In the genomic region with DNA sequence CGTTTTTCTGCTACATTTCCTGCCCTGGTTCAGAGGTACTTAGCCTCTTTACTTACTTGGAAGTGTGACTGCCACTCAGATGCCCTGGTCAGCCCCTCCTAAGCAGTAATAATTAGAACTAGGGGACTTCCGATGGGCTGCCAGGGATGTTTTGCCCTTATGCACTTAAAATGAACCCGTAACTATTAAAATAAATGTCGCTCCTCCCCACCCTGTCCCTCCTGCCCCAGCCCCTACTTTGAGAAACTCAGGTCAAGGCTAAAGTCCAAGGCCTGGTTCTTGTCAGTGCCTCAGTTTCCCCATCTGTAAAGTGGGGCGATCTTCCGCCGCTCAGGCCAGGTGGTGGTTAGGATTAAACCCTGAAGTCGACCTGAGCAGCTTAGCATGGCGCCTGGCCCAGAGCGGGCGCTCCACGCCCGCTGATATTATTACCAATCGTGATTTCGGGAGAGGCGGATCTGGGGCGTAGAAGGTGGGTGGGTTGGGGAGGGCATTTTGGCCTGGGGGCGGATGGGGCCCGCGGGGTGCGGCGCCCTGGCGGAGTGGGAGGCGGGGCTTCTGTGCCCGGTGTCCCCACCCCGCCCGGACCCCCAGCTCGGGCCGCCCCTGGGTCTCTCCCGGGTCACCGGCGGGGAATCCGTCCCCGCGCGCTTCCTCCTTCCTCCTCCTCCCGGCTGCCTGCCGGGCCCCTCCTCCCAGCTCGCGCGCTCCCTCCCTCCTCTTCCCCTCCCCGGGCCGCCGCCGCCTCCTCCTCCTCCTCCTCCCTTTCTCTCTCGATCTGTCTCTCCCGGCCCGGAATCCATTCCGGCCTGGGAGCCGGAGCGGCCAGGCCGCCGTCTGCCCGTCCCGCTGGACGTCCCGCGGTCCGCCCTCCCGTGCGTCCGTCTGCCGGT, we compare ENCODE assay signal across 8 cellular contexts. TPM values are rescaled to one million over a fixed set of nuclear protein-coding genes. Genes with fewer than 3 reads are reported as not detected.
DNase-seq lines count a peak whose midpoint lies in the region; TF ChIP-seq lines count a peak whose summit lies in the region.

Gene SRC, plus strand, starts transcription at position 802 of the 893 bp plus-strand sequence. CDS start 38,014 bp downstream, outside the sequence.

- 28% methylated on average over 20 of the region's 63 CpGs for WGBS in smooth muscle cell (ENCODE audit: low lambda C conversion rate)

- H3K27me3 ChIP-seq in smooth muscle cell (ENCODE audit: low read depth) = no peaks in the 10 kb centered on the region

- no peaks in the 10 kb centered on the region for H3K9me3 ChIP-seq in smooth muscle cell (replicated peaks; ENCODE audit: low read depth)

- peak within 1 kb of the TSS; percentile 80 for H3K4me3 ChIP-seq in smooth muscle cell

- H4K20me1 ChIP-seq in smooth muscle cell (ENCODE audit: low read depth) = peaks cover 39% of the 10 kb centered on the region

- H3K4me2 ChIP-seq in smooth muscle cell = peak within 1 kb of the TSS; percentile 94

- TF ChIP-seq CTCF in smooth muscle cell (IDR thresholded peaks at IDR 0.05; ENCODE audit: borderline replicate concordance, insufficient read depth, poor library complexity, severe bottlenecking) = no peak

- no peaks in the 10 kb centered on the region for H3K36me3 ChIP-seq in smooth muscle cell (ENCODE audit: low read depth)

- H3F3A ChIP-seq in smooth muscle cell (ENCODE audit: low read depth) = no peaks in the 10 kb centered on the region

- H3K79me2 ChIP-seq in smooth muscle cell (ENCODE audit: low read depth) = peaks cover 52% of the 10 kb centered on the region

- DNase-seq in NCI-H345 (lab: John Stamatoyannopoulos, UW) (peak; percentile 45), NCI-H345 treated with DMSO at 0.1 percent for 48 hours (lab: John Stamatoyannopoulos, UW; ENCODE audit: unreplicated experiment) (no peak), NCI-H1092 (lab: John Stamatoyannopoulos, UW) (peak; percentile 19), UCSD-AML1 (lab: John Stamatoyannopoulos, UW; ENCODE audit: unreplicated experiment) (peak; percentile 49), islet precursor cell (peak; percentile 91), smooth muscle cell (lab: John Stamatoyannopoulos, UW; ENCODE audit: unreplicated experiment) (peak; percentile 27), middle frontal gyrus (ENCODE audit: extremely low spot score, low spot score) (no peak)
- DNase-seq in central memory CD4-positive, alpha-beta T cell = peak; percentile 18

- peaks cover 6% of the 10 kb centered on the region for H3K4me1 ChIP-seq in smooth muscle cell (ENCODE audit: low read depth)

- peak within 1 kb of the TSS; percentile 87 for H3K9ac ChIP-seq in smooth muscle cell (ENCODE audit: low read depth)

- H3K27ac ChIP-seq in smooth muscle cell (ENCODE audit: low read depth) = peak within 1 kb of the TSS; percentile 45

- H2AFZ ChIP-seq in smooth muscle cell (ENCODE audit: low read depth) = peak within 1 kb of the TSS; percentile 75

RNA-seq across cellular contexts. Expression of gene SRC, which starts in this region (rescaled TPM):
- total RNA-seq in smooth muscle cell = 26.7 and 36.5 TPM in 2 replicates
- polyA plus RNA-seq in smooth muscle cell = 26.0 and 47.7 TPM in 2 replicates

Comparison
In these comparisons a context has a peak if more than half of its experiments do, and no peak if none do; other contexts are left out.
1. DNase-seq: peak in NCI-H345 (single experiment), NCI-H1092 (single experiment), UCSD-AML1 (single experiment), central memory CD4-positive, alpha-beta T cell (single experiment), islet precursor cell (single experiment) and smooth muscle cell (single experiment); none in NCI-H345 treated with DMSO at 0.1 percent for 48 hours (single experiment) and middle frontal gyrus (single experiment).